In the genomic region with DNA sequence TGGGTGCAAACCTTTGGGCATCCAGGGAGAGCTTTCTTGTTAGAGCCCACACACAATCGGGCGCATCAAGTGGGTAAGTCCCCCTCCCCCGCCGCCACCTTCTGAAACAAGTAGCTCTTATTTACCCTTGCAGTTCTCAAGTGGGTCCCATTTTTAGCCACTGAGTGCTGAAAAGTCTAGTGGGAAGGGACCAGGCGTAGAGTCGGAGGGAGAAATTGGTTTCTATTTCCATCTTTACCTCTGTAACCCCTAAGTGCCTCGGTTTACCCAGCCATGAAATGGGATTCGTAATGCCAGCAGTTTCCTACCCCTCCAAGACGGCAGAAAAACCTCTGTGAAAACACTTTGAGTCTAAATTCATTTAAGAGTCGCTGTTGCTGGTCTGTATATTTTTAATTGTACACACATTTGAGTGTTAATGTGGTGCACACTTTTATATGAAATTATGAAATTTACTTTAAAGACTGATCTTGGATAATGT, we compare ENCODE assay signal across 8 cellular contexts. TPM values are rescaled to one million over a fixed set of nuclear protein-coding genes. Genes with fewer than 3 reads are reported as not detected.
DNase-seq lines count a peak whose midpoint lies in the region; FAIRE-seq and TF ChIP-seq lines count a peak whose summit lies in the region.

No MANE protein-coding gene starts in this region.

- H3K4me3 Mint-ChIP-seq in Caco-2 (ENCODE audit: unreplicated experiment), result peak overlapping the region; percentile 75

- intact Hi-C loops in Caco-2 (cut with micrococcal nuclease; ENCODE audit: unreplicated experiment), result no loop called here
- intact Hi-C loops in thyroid gland (cut with DNase I), result no loop called here

- no peak for TF ChIP-seq CTCF in Caco-2 (IDR thresholded peaks at IDR 0.05; ENCODE audit: insufficient read depth in 1 of 2, low read depth in 1 of 2, low read length in 1 of 2, severe bottlenecking in 1 of 2, unreplicated experiment in 1 of 2)
- TF ChIP-seq CTCF in NB4 (IDR thresholded peaks at IDR 0.05; ENCODE audit: low read depth, low read length), result no peak
- no peak for TF ChIP-seq CTCF in cardiac fibroblast (IDR thresholded peaks at IDR 0.05; ENCODE audit: low read depth, low read length)
- TF ChIP-seq CTCF in thyroid gland (IDR thresholded peaks at IDR 0.05), result no peak

- peaks cover 14% of the 10 kb centered on the region for H3K4me1 Mint-ChIP-seq in Caco-2 (ENCODE audit: low read depth, unreplicated experiment)

- FAIRE-seq in GM12891 (lab: Jason Lieb, UNC) (no peak), H54 (lab: Jason Lieb, UNC) (no peak)

- TF ChIP-seq POLR2A in NB4 (IDR thresholded peaks at IDR 0.05; ENCODE audit: extremely low read depth, insufficient read length) (no peak), thyroid gland (IDR thresholded peaks at IDR 0.05) (peak in 1 of 2 donors; percentile 1), GM12891 (IDR thresholded peaks at IDR 0.05; ENCODE audit: low read depth, low read length) (no peak), H54 (IDR thresholded peaks at IDR 0.05; ENCODE audit: low read depth, low read length) (no peak)

- no TSS peak for BruUV-seq in Caco-2 (replicated peaks; lab: Mats Ljungman, UMichigan)

- no peaks in the 10 kb centered on the region for H3K36me3 ChIP-seq in Caco-2 (ENCODE audit: control insufficient read depth, insufficient read depth, low read length)
- H3K36me3 ChIP-seq in thyroid gland, result no peaks in the 10 kb centered on the region

- H3K4me3 ChIP-seq in Caco-2 (ENCODE audit: low read depth, low read length) (peak overlapping the region; percentile 59), NB4 (ENCODE audit: low read depth, low read length) (no peak overlapping the region), cardiac fibroblast (replicated peaks in 1 of 2; ENCODE audit: low read depth in 2 of 2, low read length in 2 of 2) (peak overlapping the region; percentile 37 to 43), thyroid gland (replicated peaks in 1 of 3) (peak overlapping the region; percentile 31 to 85 (median 34))

- 19 to 27% methylated on average over 7 to 10 of the region's 10 CpGs for WGBS in thyroid gland, 2 donors

- no peak for DNase-seq in Caco-2
- peak; percentile 7 for DNase-seq in NB4 (ENCODE audit: low read depth)
- no peak for DNase-seq in cardiac fibroblast (ENCODE audit: low read depth in 2 of 2)
- DNase-seq in lung microvascular endothelial cell (ENCODE audit: low read depth in 2 of 2), result peak; percentile 2 to 3
- peak; percentile 71 to 78 for DNase-seq in thyroid gland
- DNase-seq in GM12891 (ENCODE audit: insufficient read length, low spot score), result no peak
- DNase-seq in H54 (ENCODE audit: insufficient read length, low spot score), result no peak
- DNase-seq in EL, result no peak

- POLR2A ChIA-PET in Caco-2 (lab: Charles Lee), result interaction anchor here (0.5 kb wide), 1 partner anchor 116 kb away, joined by 6 read pairs; no protein-coding TSS in a partner anchor

- H3K27me3 ChIP-seq in Caco-2 (replicated peaks; ENCODE audit: control insufficient read depth, insufficient read depth, low read length) (no peaks in the 10 kb centered on the region), thyroid gland (no peaks in the 10 kb centered on the region)

- peaks cover 38% of the 10 kb centered on the region for H3K4me1 ChIP-seq in Caco-2
- H3K4me1 ChIP-seq in thyroid gland, result peaks cover 0 to 7% of the 10 kb centered on the region in 2 donors

- no peaks in the 10 kb centered on the region for H3K36me3 Mint-ChIP-seq in Caco-2 (ENCODE audit: insufficient read depth, unreplicated experiment)

- CTCF ChIA-PET in Caco-2 (lab: Charles Lee), result interaction anchor here (1.1 to 1.6 kb wide), 4 partner anchors 31 to 116 kb away, joined by 3 to 12 read pairs (median 4); a partner anchor contains a TSS

- peak overlapping the region in 2 of 3 donors; percentile 68 to 69 for H3K27ac ChIP-seq in thyroid gland

- no peak overlapping the region for H3K27ac Mint-ChIP-seq in Caco-2 (ENCODE audit: unreplicated experiment)

- no peaks in the 10 kb centered on the region for H3K9me3 ChIP-seq in Caco-2
- H3K9me3 ChIP-seq in thyroid gland, result no peaks in the 10 kb centered on the region

- no peaks in the 10 kb centered on the region for H3K9me3 Mint-ChIP-seq in Caco-2 (ENCODE audit: unreplicated experiment)

- no peaks in the 10 kb centered on the region for H3K27me3 Mint-ChIP-seq in Caco-2 (ENCODE audit: insufficient read depth, unreplicated experiment)

TF ChIP-seq in GM12891, 5 proteins besides CTCF, POLR2A, EP300 and RAD21:
- TF ChIP-seq TAF1 (IDR thresholded peaks at IDR 0.05; ENCODE audit: low read depth, low read length) (no peak), POLR2AphosphoS5 (IDR thresholded peaks at IDR 0.05; ENCODE audit: low read depth, low read length) (no peak), PAX5 (IDR thresholded peaks at IDR 0.05; ENCODE audit: insufficient read depth, low read length, severe bottlenecking) (no peak), SPI1 (IDR thresholded peaks at IDR 0.05; ENCODE audit: low read depth, low read length) (no peak), POU2F2 (IDR thresholded peaks at IDR 0.05; ENCODE audit: low read depth, low read length) (no peak)

RNA-seq across cellular contexts. Expression of a gene that starts 0.9 kb away (rescaled TPM):
- total RNA-seq in Caco-2 (2022) (14.1 TPM in 2 replicates), lung microvascular endothelial cell (under 0.01 TPM in 2 replicates), thyroid gland (10 to 100 TPM; 12.6 to 30.6 (median 24.0) TPM)
- 0.01 TPM for polyA plus RNA-seq in GM12891 (2012; ENCODE audit: low read depth, missing spikeins)

RNA-seq across cellular contexts. Expression of a gene that starts 45.3 kb away (rescaled TPM):
- total RNA-seq in Caco-2 (2022) (4.5 and 6.1 TPM in 2 replicates), lung microvascular endothelial cell (1.6 and 2.0 TPM in 2 replicates), thyroid gland (1 to 10 TPM; 1.5 to 4.6 (median 3.2) TPM)
- polyA plus RNA-seq in GM12891 (2012; ENCODE audit: low read depth, missing spikeins), result 3.8 TPM

Comparison
In these comparisons a context has a peak if more than half of its experiments do, and no peak if none do; other contexts are left out.
1. DNase-seq: peak in NB4 (single experiment), lung microvascular endothelial cell (2 of 2) and thyroid gland (2 of 2); none in Caco-2 (0 of 2), cardiac fibroblast (0 of 2), GM12891 (single experiment), H54 (single experiment) and EL (single experiment).
2. RNA of a gene that starts 0.9 kb away (total RNA-seq): 12.6 to 30.6 TPM in thyroid gland and 14.1 TPM in Caco-2; under 0.01 TPM in lung microvascular endothelial cell; every median in the first group is over 10 times any median in the second.